Comparison of ENCODE assay signal across 20 cellular contexts in genomic region chr16:79647586-79647985, GRCh38. TPM values are rescaled to one million over a fixed set of nuclear protein-coding genes. Genes with fewer than 3 reads are reported as not detected.
DNase-seq lines count a peak whose midpoint lies in the region; ATAC-seq and TF ChIP-seq lines count a peak whose summit lies in the region.
"Had no signal": no experiment of that assay in that cellular context is flagged by ENCODE, and none has a peak within 500 bp of the region (broad histone marks: within the 10 kb centered on the region; RNA-seq: fewer than 3 reads in every experiment).

No MANE protein-coding gene starts in this region.

- ATAC-seq in HG03039 (IDR thresholded peaks at IDR 0.05; ENCODE audit: unreplicated experiment) = no peak
- ATAC-seq in GM21528 (IDR thresholded peaks at IDR 0.05; ENCODE audit: low FRiP score, unreplicated experiment) = no peak
- ATAC-seq: CD8-positive, alpha-beta T cell; GM12878 had no signal

- no peaks in the 10 kb centered on the region for H3K36me3 Mint-ChIP-seq in nephron (ENCODE audit: low read depth)
- H3K36me3 Mint-ChIP-seq in activated naive CD8-positive, alpha-beta T cell treated with anti-CD3 and anti-CD28 coated beads for 36 hours = no peaks in the 10 kb centered on the region
- H3K36me3 Mint-ChIP-seq: CD8-positive, alpha-beta T cell had no signal

- TF ChIP-seq CTCF in nephron (IDR thresholded peaks at IDR 0.05; ENCODE audit: unreplicated experiment in 3 of 3) = no peak

- H3K4me3 Mint-ChIP-seq in nephron = no peak overlapping the region
- H3K4me3 Mint-ChIP-seq in activated naive CD8-positive, alpha-beta T cell treated with anti-CD3 and anti-CD28 coated beads for 36 hours = no peak overlapping the region
- H3K4me3 Mint-ChIP-seq: B cell; CD8-positive, alpha-beta T cell had no signal

- no peaks in the 10 kb centered on the region for H3K9me3 Mint-ChIP-seq in nephron
- no peaks in the 10 kb centered on the region for H3K9me3 Mint-ChIP-seq in activated naive CD8-positive, alpha-beta T cell treated with anti-CD3 and anti-CD28 coated beads for 36 hours
- H3K9me3 Mint-ChIP-seq: CD8-positive, alpha-beta T cell had no signal

- peaks cover 23% of the 10 kb centered on the region for H3K4me1 Mint-ChIP-seq in nephron
- H3K4me1 Mint-ChIP-seq in activated naive CD8-positive, alpha-beta T cell treated with anti-CD3 and anti-CD28 coated beads for 36 hours = no peaks in the 10 kb centered on the region
- H3K4me1 Mint-ChIP-seq: B cell had no signal

- no peaks in the 10 kb centered on the region for H3K27me3 Mint-ChIP-seq in nephron (ENCODE audit: low read depth)
- H3K27me3 Mint-ChIP-seq in activated naive CD8-positive, alpha-beta T cell treated with anti-CD3 and anti-CD28 coated beads for 36 hours = peaks cover 3% of the 10 kb centered on the region

- peak overlapping the region in 2 of 3 experiments; percentile 37 to 53 for H3K27ac Mint-ChIP-seq in nephron
- no peak overlapping the region for H3K27ac Mint-ChIP-seq in activated naive CD8-positive, alpha-beta T cell treated with anti-CD3 and anti-CD28 coated beads for 36 hours
- H3K27ac Mint-ChIP-seq: B cell; CD8-positive, alpha-beta T cell had no signal

- peak; percentile 21 for DNase-seq in HT1080 (ENCODE audit: low read depth)
- DNase-seq in foreskin melanocyte = peak; percentile 78
- no peak for DNase-seq in activated naive CD8-positive, alpha-beta T cell treated with anti-CD3 and anti-CD28 coated beads for 36 hours
- no peak for DNase-seq in mesenteric fat pad (ENCODE audit: low spot score)
- DNase-seq: 8988T; CD8-positive, alpha-beta T cell; COR-L47; DMS 273 treated with DMSO at 0.1 percent for 48 hours; DMS53; DND-41; EL; GM23248; HCEC 1CT; IMR-90 had no signal

RNA-seq across cellular contexts. Expression of gene MAF, which starts 47.0 kb away (rescaled TPM):
- total RNA-seq in HT1080 (2014; rRNA removed; shearing (Covaris generic)) = not detected in 2 replicates
- 0.12 and 0.18 TPM in 2 replicates for polyA plus RNA-seq in HT1080 (2015; cell fraction: cytosol; rRNA removed)
- 0.23 and 0.42 TPM in 2 replicates for polyA plus RNA-seq in HT1080 (2015; cell fraction: nucleus; rRNA removed)
- total RNA-seq in activated naive CD8-positive, alpha-beta T cell treated with anti-CD3 and anti-CD28 coated beads for 36 hours = under 1 TPM; 0.36 to 0.54 TPM
- total RNA-seq in mesenteric fat pad = 100 TPM
- total RNA-seq: G401 had no signal
- polyA plus RNA-seq: GM23248 had no signal

Comparison
In these comparisons a context has a peak if more than half of its experiments do, and no peak if none do; other contexts are left out.
1. DNase-seq: peak in HT1080 (single experiment) and foreskin melanocyte (single experiment); none in activated naive CD8-positive, alpha-beta T cell treated with anti-CD3 and anti-CD28 coated beads for 36 hours (single experiment) and mesenteric fat pad (single experiment).
2. RNA of gene MAF, which starts 47.0 kb away (total RNA-seq): 100 TPM in mesenteric fat pad (single experiment); 0.36 to 0.54 TPM in activated naive CD8-positive, alpha-beta T cell treated with anti-CD3 and anti-CD28 coated beads for 36 hours and not detected in HT1080; every median in the first group is over 10 times any median in the second.